25 cellular contexts compared by ENCODE assay signal in genomic region chr16:2432286-2432685, GRCh38. TPM values are rescaled to one million over a fixed set of nuclear protein-coding genes. Genes with fewer than 3 reads are reported as not detected.
DNase-seq lines count a peak whose midpoint lies in the region; TF ChIP-seq lines count a peak whose summit lies in the region.
"Had no signal": no experiment of that assay in that cellular context is flagged by ENCODE, and none has a peak within 500 bp of the region (broad histone marks: within the 10 kb centered on the region; RNA-seq: fewer than 3 reads in every experiment).

No MANE protein-coding gene starts in this region.

- DNase-seq in RWPE1 (ENCODE audit: low spot score): no peak
- no peak for DNase-seq in Peyer's patch
- DNase-seq in stimulated activated CD4-positive, alpha-beta T cell treated with anti-CD3 and anti-CD28 coated beads, Interleukin-2, amount 100 ng/mL, for 48 hours: no peak
- DNase-seq in HCEC 1CT: no peak
- DNase-seq: activated CD4-positive, CD25-positive, alpha-beta regulatory T cell; activated CD8-positive, alpha-beta T cell treated with anti-CD3 and anti-CD28 coated beads for 36 hours; activated naive CD4-positive, alpha-beta T cell treated with anti-CD3 and anti-CD28 coated beads for 36 hours; activated T-cell treated with anti-CD3 and anti-CD28 coated beads, Interleukin-2, amount 50 U/mL, for 1 hour; anterior cingulate cortex; central memory CD4-positive, alpha-beta T cell; DMS153; GF-D8; naive thymus-derived CD8-positive, alpha-beta T cell; NCI-H146; small intestine; substantia nigra; T-helper 9 cell had no signal

- peaks cover 0 to 16% (median 5%) of the 10 kb centered on the region in 4 donors for H3K4me1 ChIP-seq in Peyer's patch

- peaks cover 18% of the 10 kb centered on the region for H3K4me1 Mint-ChIP-seq in nephron

- H3K4me3 ChIP-seq in Peyer's patch: no peak overlapping the region
- H3K4me3 ChIP-seq: esophagus muscularis mucosa, vagina had no signal

- peaks cover 0 to 22% (median 0%) of the 10 kb centered on the region in 3 donors for H3K36me3 ChIP-seq in Peyer's patch

- no peaks in the 10 kb centered on the region for H3K9me3 Mint-ChIP-seq in nephron
- H3K9me3 Mint-ChIP-seq: activated CD8-positive, alpha-beta T cell treated with anti-CD3 and anti-CD28 coated beads for 36 hours; activated naive CD4-positive, alpha-beta T cell treated with anti-CD3 and anti-CD28 coated beads for 36 hours; naive thymus-derived CD8-positive, alpha-beta T cell had no signal

- POLR2A ChIA-PET in RWPE1 (lab: Yijun Ruan, JAX; ENCODE audit: low non-redundant PET): no interaction called here

- H3K27me3 Mint-ChIP-seq in nephron (ENCODE audit: low read depth): no peaks in the 10 kb centered on the region
- H3K27me3 Mint-ChIP-seq: activated CD8-positive, alpha-beta T cell treated with anti-CD3 and anti-CD28 coated beads for 36 hours had no signal

- H3K27ac ChIP-seq in RWPE1 (peak overlapping the region; percentile 32), Peyer's patch (no peak overlapping the region)
- H3K27ac ChIP-seq: C4-2B, esophagus muscularis mucosa, vagina had no signal

- H3K27me3 ChIP-seq in Peyer's patch: no peaks in the 10 kb centered on the region
- H3K27me3 ChIP-seq: esophagus muscularis mucosa, vagina had no signal

- H3K9me3 ChIP-seq in Peyer's patch: no peaks in the 10 kb centered on the region
- H3K9me3 ChIP-seq: esophagus muscularis mucosa, vagina had no signal

- no peak overlapping the region for H3K27ac Mint-ChIP-seq in nephron
- H3K27ac Mint-ChIP-seq: activated CD8-positive, alpha-beta T cell treated with anti-CD3 and anti-CD28 coated beads for 36 hours; activated naive CD4-positive, alpha-beta T cell treated with anti-CD3 and anti-CD28 coated beads for 36 hours had no signal

- peak overlapping the region in 2 of 3 experiments; percentile 19 to 27 for H3K4me3 Mint-ChIP-seq in nephron
- H3K4me3 Mint-ChIP-seq: activated CD8-positive, alpha-beta T cell treated with anti-CD3 and anti-CD28 coated beads for 36 hours; activated naive CD4-positive, alpha-beta T cell treated with anti-CD3 and anti-CD28 coated beads for 36 hours; naive thymus-derived CD8-positive, alpha-beta T cell had no signal

- CTCF ChIA-PET in RWPE1 (lab: Yijun Ruan, JAX): no interaction called here

- TF ChIP-seq POLR2A in Peyer's patch (IDR thresholded peaks at IDR 0.05): no peak

- H3K36me3 Mint-ChIP-seq in nephron (ENCODE audit: low read depth): peaks cover 35% of the 10 kb centered on the region

- TF ChIP-seq CTCF in GM12872 (IDR thresholded peaks at IDR 0.05; ENCODE audit: insufficient read depth, low read depth, low read length): 0 out of 3 replicates have a peak, but pooled peaks have one; percentile 21
- TF ChIP-seq CTCF in RWPE1 (conservative IDR thresholded peaks at IDR 0.05; ENCODE audit: low read depth): no peak
- no peak for TF ChIP-seq CTCF in nephron (IDR thresholded peaks at IDR 0.05; ENCODE audit: unreplicated experiment in 3 of 3)
- no peak for TF ChIP-seq CTCF in Peyer's patch (IDR thresholded peaks at IDR 0.05)

RNA-seq across cellular contexts. Expression of gene CCNF, which starts 3.0 kb away (rescaled TPM):
- total RNA-seq in Peyer's patch: 10 to 100 TPM in 1 of 4 donors, 1 to 10 TPM in 3; 4.7 to 19.8 (median 6.9) TPM

RNA-seq across cellular contexts. Expression of gene TEDC2, which starts 27.6 kb away (rescaled TPM):
- 10 to 100 TPM in 1 of 4 donors, 1 to 10 TPM in 3; 1.4 to 13.2 (median 3.7) TPM for total RNA-seq in Peyer's patch
- total RNA-seq: mesenteric fat pad had no signal

RNA-seq across cellular contexts. Expression of gene NTN3, which starts 38.8 kb away (rescaled TPM):
- total RNA-seq in Peyer's patch: not detected
- total RNA-seq: activated CD8-positive, alpha-beta T cell treated with anti-CD3 and anti-CD28 coated beads for 36 hours; activated naive CD4-positive, alpha-beta T cell treated with anti-CD3 and anti-CD28 coated beads for 36 hours; MCF 10A; mesenteric fat pad; naive thymus-derived CD8-positive, alpha-beta T cell; pulmonary artery endothelial cell; vagina had no signal

RNA-seq across cellular contexts. Expression of gene TBC1D24, which starts 42.6 kb away (rescaled TPM):
- total RNA-seq in Peyer's patch: 10 to 100 TPM in 3 of 4 donors, 1 to 10 TPM in 1; 5.6 to 16.2 (median 13.6) TPM
